Comparison of ENCODE assay signal across 17 cellular contexts in genomic region chr20:41155267-41155666, GRCh38. TPM values are rescaled to one million over a fixed set of nuclear protein-coding genes. Genes with fewer than 3 reads are reported as not detected.
DNase-seq lines count a peak whose midpoint lies in the region; ATAC-seq and TF ChIP-seq lines count a peak whose summit lies in the region.
"Had no signal": no experiment of that assay in that cellular context is flagged by ENCODE, and none has a peak within 500 bp of the region (broad histone marks: within the 10 kb centered on the region; RNA-seq: fewer than 3 reads in every experiment).

No MANE protein-coding gene starts in this region.

- H3K27ac ChIP-seq in right cardiac atrium (ENCODE audit: low read length) (peak overlapping the region; percentile 56), lower lobe of right lung (peak overlapping the region; percentile 41), upper lobe of left lung (peak overlapping the region; percentile 32 to 98 (median 64)), Peyer's patch (peak overlapping the region in 2 of 4 donors; percentile 26 to 34)
- H3K27ac ChIP-seq: thoracic aorta had no signal

- H3K4me1 Mint-ChIP-seq in activated T-helper 17 cell treated with anti-CD3 and anti-CD28 coated beads, Interleukin-2, amount 50 U/mL, for 72 hours = peaks cover 84% of the 10 kb centered on the region

- H3K4me3 ChIP-seq in right cardiac atrium (ENCODE audit: low read length) (no peak overlapping the region), lower lobe of right lung (no peak overlapping the region), upper lobe of left lung (no peak overlapping the region), Peyer's patch (no peak overlapping the region)
- H3K4me3 ChIP-seq: thoracic aorta had no signal

- no peak for ATAC-seq in right cardiac atrium
- ATAC-seq in Right ventricle myocardium superior (ENCODE audit: poor library complexity) = no peak
- ATAC-seq in activated T-helper 17 cell treated with anti-CD3 and anti-CD28 coated beads, Interleukin-2, amount 50 U/mL, for 72 hours (replicated peaks) = no peak
- ATAC-seq in lower lobe of right lung = no peak
- no peak for ATAC-seq in upper lobe of left lung (ENCODE audit: low FRiP score in 2 of 2)
- no peak for ATAC-seq in HG03469 (IDR thresholded peaks at IDR 0.05; ENCODE audit: unreplicated experiment)
- ATAC-seq: PC-3 had no signal

- H3K4me1 ChIP-seq in right cardiac atrium (ENCODE audit: control insufficient read depth, insufficient read depth, low read length) (peaks cover 55% of the 10 kb centered on the region), lower lobe of right lung (peaks cover 94% of the 10 kb centered on the region), upper lobe of left lung (peaks cover 78 to 90% (median 83%) of the 10 kb centered on the region in 4 donors), Peyer's patch (peaks cover 0 to 46% (median 22%) of the 10 kb centered on the region in 4 donors)

- no peaks in the 10 kb centered on the region for H3K9me3 ChIP-seq in right cardiac atrium (ENCODE audit: control insufficient read depth, low read length)
- H3K9me3 ChIP-seq in lower lobe of right lung = no peaks in the 10 kb centered on the region
- H3K9me3 ChIP-seq in upper lobe of left lung = no peaks in the 10 kb centered on the region
- H3K9me3 ChIP-seq in Peyer's patch = no peaks in the 10 kb centered on the region
- H3K9me3 ChIP-seq: thoracic aorta had no signal

- intact Hi-C loops in right cardiac atrium (cut with DNase I) (no loop called here), Right ventricle myocardium superior (cut with DNase I) (no loop called here), lower lobe of right lung (cut with DNase I) (no loop called here)

- no peaks in the 10 kb centered on the region for H3K27me3 Mint-ChIP-seq in activated T-helper 17 cell treated with anti-CD3 and anti-CD28 coated beads, Interleukin-2, amount 50 U/mL, for 72 hours

- TF ChIP-seq POLR2A in upper lobe of left lung (IDR thresholded peaks at IDR 0.05) (no peak), Peyer's patch (IDR thresholded peaks at IDR 0.05) (no peak)

- TF ChIP-seq EP300 in upper lobe of left lung (IDR thresholded peaks at IDR 0.05) = no peak

- peaks cover 82% of the 10 kb centered on the region for H3K36me3 Mint-ChIP-seq in activated T-helper 17 cell treated with anti-CD3 and anti-CD28 coated beads, Interleukin-2, amount 50 U/mL, for 72 hours (ENCODE audit: low read depth)

- 65% methylated on average over 7 of the region's 7 CpGs for WGBS in right cardiac atrium
- 73 to 91% methylated on average over 7 of the region's 7 CpGs for WGBS in upper lobe of left lung, 2 donors

- no peaks in the 10 kb centered on the region for H3K27me3 ChIP-seq in right cardiac atrium (ENCODE audit: control insufficient read depth, insufficient read depth)
- H3K27me3 ChIP-seq in lower lobe of right lung (ENCODE audit: low read depth) = no peaks in the 10 kb centered on the region
- H3K27me3 ChIP-seq in upper lobe of left lung = no peaks in the 10 kb centered on the region
- H3K27me3 ChIP-seq in Peyer's patch = no peaks in the 10 kb centered on the region

- peak overlapping the region; percentile 98 for H3K27ac Mint-ChIP-seq in activated T-helper 17 cell treated with anti-CD3 and anti-CD28 coated beads, Interleukin-2, amount 50 U/mL, for 72 hours

- DNase-seq in right cardiac atrium = peak in 2 of 3 donors; percentile 4 to 32
- no peak for DNase-seq in Right ventricle myocardium superior
- DNase-seq in lower lobe of right lung = no peak
- no peak for DNase-seq in upper lobe of left lung
- DNase-seq in C1 segment of cervical spinal cord (lab: John Stamatoyannopoulos, UW) = no peak
- no peak for DNase-seq in Peyer's patch
- DNase-seq: activated CD4-positive, CD25-positive, alpha-beta regulatory T cell treated with anti-CD3 and anti-CD28 coated beads, Interleukin-2, amount 50 U/mL, for 72 hours; activated effector memory CD4-positive, alpha-beta T cell treated with Interleukin-2 at 50 U/mL for 16 hours; DMS79 treated with DMSO at 0.1 percent for 48 hours; islet precursor cell; NCI-H1436; NCI-H524; PC-3; stimulated activated CD4-positive, alpha-beta T cell treated with anti-CD3 and anti-CD28 coated beads, Interleukin-12 subunit alpha, Interleukin-12 subunit beta, amount 100 ng/mL, for 4 hours had no signal

- H3K36me3 ChIP-seq in lower lobe of right lung = peaks cover 8% of the 10 kb centered on the region
- H3K36me3 ChIP-seq in upper lobe of left lung = peaks cover 0 to 9% (median 5%) of the 10 kb centered on the region in 4 donors
- H3K36me3 ChIP-seq in Peyer's patch = peaks cover 0 to 10% (median 0%) of the 10 kb centered on the region in 3 donors
- H3K36me3 ChIP-seq: thoracic aorta had no signal

- H3K9me3 Mint-ChIP-seq in activated T-helper 17 cell treated with anti-CD3 and anti-CD28 coated beads, Interleukin-2, amount 50 U/mL, for 72 hours = no peaks in the 10 kb centered on the region

- TF ChIP-seq CTCF in lower lobe of right lung (IDR thresholded peaks at IDR 0.05) (no peak), upper lobe of left lung (IDR thresholded peaks at IDR 0.05) (no peak), Peyer's patch (IDR thresholded peaks at IDR 0.05) (no peak)

- H3K4me3 Mint-ChIP-seq in activated T-helper 17 cell treated with anti-CD3 and anti-CD28 coated beads, Interleukin-2, amount 50 U/mL, for 72 hours = peak overlapping the region; percentile 90

RNA-seq across cellular contexts. Expression of gene PLCG1, which starts 17.9 kb away (rescaled TPM):
- 10 to 100 TPM; 50.1 to 62.2 (median 58.3) TPM for total RNA-seq in right cardiac atrium
- 45.6 TPM for polyA plus RNA-seq in right cardiac atrium
- total RNA-seq in Right ventricle myocardium superior = 45.0 TPM
- total RNA-seq in activated T-helper 17 cell treated with anti-CD3 and anti-CD28 coated beads, Interleukin-2, amount 50 U/mL, for 72 hours = 100 to 1,000 TPM; 184 to 628 TPM
- 94.0 TPM for total RNA-seq in lower lobe of right lung
- total RNA-seq in upper lobe of left lung = 100 to 1,000 TPM in 3 of 6 donors, 10 to 100 TPM in 3; 69.8 to 383 (median 99.5) TPM
- total RNA-seq in Peyer's patch = 100 to 1,000 TPM in 3 of 4 donors, 10 to 100 TPM in 1; 93.0 to 357 (median 191) TPM

Comparison
In these comparisons a context has a peak if more than half of its experiments do, and no peak if none do; other contexts are left out.
1. DNase-seq: peak in right cardiac atrium (2 of 3); none in Right ventricle myocardium superior (single experiment), lower lobe of right lung (single experiment), upper lobe of left lung (0 of 2), C1 segment of cervical spinal cord (0 of 14) and Peyer's patch (0 of 3).